28 cellular contexts compared by ENCODE assay signal in genomic region chr3:146559388-146559787, GRCh38.
"Had no signal": no experiment of that assay in that cellular context is flagged by ENCODE, and none has a peak within 500 bp of the region (broad histone marks: within the 10 kb centered on the region; RNA-seq: fewer than 3 reads in every experiment).

No MANE protein-coding gene starts in this region.

- ATAC-seq: esophagus mucosa; gastroesophageal sphincter; heart left ventricle; left lobe of liver; mucosa of descending colon; natural killer cell treated with Interleukin-12 subunit alpha and Interleukin-12 subunit beta and Interleukin-15 and Interleukin-18, amount 100 ng/mL, for 72 hours; right lobe of liver had no signal

- H3K4me1 Mint-ChIP-seq: mesothelial cell of epicardium, naive B cell, neural crest cell had no signal

- H3K27ac Mint-ChIP-seq: mesothelial cell of epicardium; natural killer cell treated with Interleukin-12 subunit alpha and Interleukin-12 subunit beta and Interleukin-15 and Interleukin-18, amount 100 ng/mL, for 72 hours; progenitor cell of endocrine pancreas had no signal

- H3K4me3 ChIP-seq: dorsolateral prefrontal cortex, gastroesophageal sphincter, heart left ventricle, hepatocyte, lung, mucosa of descending colon, right lobe of liver, thoracic aorta, transverse colon, upper lobe of right lung, uterus had no signal

- DNase-seq: cortex of kidney; dorsolateral prefrontal cortex; effector CD4-positive, alpha-beta T cell; foreskin fibroblast; heart left ventricle; kidney; mesenchymal stem cell; mucosa of descending colon; naive B cell; right lobe of liver; small intestine; stimulated activated CD4-positive, alpha-beta T cell treated with anti-CD3 and anti-CD28 coated beads, Interleukin-15, amount 100 ng/mL, for 24 hours; stimulated activated CD4-positive, alpha-beta T cell treated with anti-CD3 and anti-CD28 coated beads, Interleukin-4, amount 100 ng/mL, for 1 hour; stimulated activated CD8-positive, alpha-beta memory T cell treated with anti-CD3 and anti-CD28 coated beads, Interleukin-4, amount 100 ng/mL, for 48 hours; stimulated activated naive CD4-positive, alpha-beta T cell treated with Interleukin-2 at 50 U/mL for 16 hours; transverse colon; upper lobe of right lung; uterus had no signal

- H3K36me3 Mint-ChIP-seq: mesothelial cell of epicardium, naive B cell had no signal

- H3K4me3 Mint-ChIP-seq: mesothelial cell of epicardium; naive B cell; natural killer cell treated with Interleukin-12 subunit alpha and Interleukin-12 subunit beta and Interleukin-15 and Interleukin-18, amount 100 ng/mL, for 72 hours; neural crest cell had no signal
